Comparison of ENCODE assay signal across 2 cellular contexts in genomic region chr1:22602060-22602740, GRCh38.
A peak's percentile ranks its signal among the peaks of the same experiment; 100 is the strongest.
TF ChIP-seq lines count a peak whose summit lies in the region.

No MANE protein-coding gene starts in this region.

TF ChIP-seq in H1, 55 proteins besides CTCF, POLR2A, EP300 and RAD21:
- TF ChIP-seq KDM5A (IDR thresholded peaks at IDR 0.05; ENCODE audit: low read length) (no peak), MAFK (IDR thresholded peaks at IDR 0.05; ENCODE audit: low read depth, low read length) (no peak), BRCA1 (IDR thresholded peaks at IDR 0.05; ENCODE audit: low read depth, low read length) (no peak), RXRA (IDR thresholded peaks at IDR 0.05; ENCODE audit: insufficient read depth, low read depth, low read length) (no peak)
- TF ChIP-seq, protein P1, sequence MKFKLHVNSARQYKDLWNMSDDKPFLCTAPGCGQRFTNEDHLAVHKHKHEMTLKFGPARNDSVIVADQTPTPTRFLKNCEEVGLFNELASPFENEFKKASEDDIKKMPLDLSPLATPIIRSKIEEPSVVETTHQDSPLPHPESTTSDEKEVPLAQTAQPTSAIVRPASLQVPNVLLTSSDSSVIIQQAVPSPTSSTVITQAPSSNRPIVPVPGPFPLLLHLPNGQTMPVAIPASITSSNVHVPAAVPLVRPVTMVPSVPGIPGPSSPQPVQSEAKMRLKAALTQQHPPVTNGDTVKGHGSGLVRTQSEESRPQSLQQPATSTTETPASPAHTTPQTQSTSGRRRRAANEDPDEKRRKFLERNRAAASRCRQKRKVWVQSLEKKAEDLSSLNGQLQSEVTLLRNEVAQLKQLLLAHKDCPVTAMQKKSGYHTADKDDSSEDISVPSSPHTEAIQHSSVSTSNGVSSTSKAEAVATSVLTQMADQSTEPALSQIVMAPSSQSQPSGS (IDR thresholded peaks at IDR 0.05; ENCODE audit: low read length) = no peak
TF ChIP-seq in H1: peak in this region for 0.

TF ChIP-seq in HepG2, 621 proteins besides CTCF, POLR2A, EP300 and RAD21:
- 0 out of 2 replicates have a peak, but pooled peaks have one; percentile 28 for TF ChIP-seq CREB1 (IDR thresholded peaks at IDR 0.05)
- TF ChIP-seq CREB1 (CRISPR knock-in tag; IDR thresholded peaks at IDR 0.05) = no peak
- no peak for TF ChIP-seq KLF15 (CRISPR knock-in tag; IDR thresholded peaks at IDR 0.05; ENCODE audit: borderline replicate concordance)
